Comparison of ENCODE assay signal across 27 cellular contexts in genomic region chr14:29804481-29804880, GRCh38.
DNase-seq lines count a peak whose midpoint lies in the region; ATAC-seq, FAIRE-seq and TF ChIP-seq lines count a peak whose summit lies in the region.
"Had no signal": no experiment of that assay in that cellular context is flagged by ENCODE, and none has a peak within 500 bp of the region (broad histone marks: within the 10 kb centered on the region; RNA-seq: fewer than 3 reads in every experiment).

No MANE protein-coding gene starts in this region.

- H3K4me3 ChIP-seq in GM23338: no peak overlapping the region
- no peak overlapping the region for H3K4me3 ChIP-seq in colonic mucosa
- H3K4me3 ChIP-seq: BLaER1, GM12878 had no signal

- DNase-seq in NCI-H146 (lab: John Stamatoyannopoulos, UW) (peak; percentile 11), NCI-H146 treated with DMSO at 0.1 percent for 48 hours (lab: John Stamatoyannopoulos, UW; ENCODE audit: unreplicated experiment) (no peak), COLO829 (ENCODE audit: low spot score) (peak; percentile 82), GM23338 (ENCODE audit: low spot score) (no peak), SK-MEL-5 (ENCODE audit: low read depth, low spot score) (peak; percentile 55), GM12891 (ENCODE audit: insufficient read length, low spot score) (no peak), DMS153 treated with DMSO at 0.1 percent for 48 hours (lab: John Stamatoyannopoulos, UW; ENCODE audit: unreplicated experiment) (no peak), colonic mucosa (no peak)
- DNase-seq: 8988T; ACHN; BE2C; C1 segment of cervical spinal cord; Caco-2; Calu3; CD4-positive, alpha-beta memory T cell; CD4-positive, CD25-positive, alpha-beta regulatory T cell; CD8-positive, alpha-beta memory T cell; DMS79; DND-41; EL; GDM1 had no signal

- no peaks in the 10 kb centered on the region for H3K27me3 Mint-ChIP-seq in GM23338 (ENCODE audit: insufficient read depth, low read depth, poor library complexity)
- H3K27me3 Mint-ChIP-seq: CD4-positive, alpha-beta memory T cell; CD4-positive, CD25-positive, alpha-beta regulatory T cell; CD8-positive, alpha-beta memory T cell had no signal

- peaks cover 28% of the 10 kb centered on the region for H3K4me1 Mint-ChIP-seq in GM23338
- H3K4me1 Mint-ChIP-seq: CD14-positive monocyte; CD4-positive, alpha-beta memory T cell; CD4-positive, CD25-positive, alpha-beta regulatory T cell; CD8-positive, alpha-beta memory T cell had no signal

- no peak for TF ChIP-seq CTCF in GM23338 (conservative IDR thresholded peaks at IDR 0.05; ENCODE audit: low read depth in 2 of 2)
- no peak for TF ChIP-seq CTCF in colonic mucosa (IDR thresholded peaks at IDR 0.05)

- H3K9me2 ChIP-seq in GM23338 (ENCODE audit: insufficient read depth): peaks cover 4% of the 10 kb centered on the region; the same call in 1 of the 2 replicates

- no peak overlapping the region for H3K9ac ChIP-seq in colonic mucosa (ENCODE audit: low read depth in 2 of 2, low read length in 2 of 2)
- H3K9ac ChIP-seq: BLaER1 had no signal

- no peak overlapping the region for H3K4me2 ChIP-seq in GM23338
- H3K4me2 ChIP-seq: BLaER1 had no signal

- H3K9me3 ChIP-seq in colonic mucosa: no peaks in the 10 kb centered on the region
- H3K9me3 ChIP-seq: BE2C, BLaER1, Caco-2 had no signal

- H3K27ac ChIP-seq in GM23338 (ENCODE audit: low read depth): no peak overlapping the region
- no peak overlapping the region for H3K27ac ChIP-seq in colonic mucosa
- H3K27ac ChIP-seq: BLaER1 had no signal

- H3K9me3 Mint-ChIP-seq in GM23338: no peaks in the 10 kb centered on the region

- no peak for TF ChIP-seq POLR2A in GM12891 (IDR thresholded peaks at IDR 0.05; ENCODE audit: low read depth, low read length)

- H3F3A ChIP-seq in GM23338 (replicated peaks; ENCODE audit: low read depth): no peaks in the 10 kb centered on the region

- H3K27ac Mint-ChIP-seq in GM23338: peak overlapping the region; percentile 6; the same call in 1 of the 2 replicates
- H3K27ac Mint-ChIP-seq: CD14-positive monocyte; CD4-positive, alpha-beta memory T cell; CD4-positive, CD25-positive, alpha-beta regulatory T cell; CD8-positive, alpha-beta memory T cell had no signal

- no peak for ATAC-seq in GM23338
- ATAC-seq: GM12878 had no signal

- H3K27me3 ChIP-seq in GM23338 (ENCODE audit: insufficient read depth): no peaks in the 10 kb centered on the region
- H3K27me3 ChIP-seq in colonic mucosa: no peaks in the 10 kb centered on the region
- H3K27me3 ChIP-seq: BE2C, BLaER1 had no signal

- no peaks in the 10 kb centered on the region for H4K20me1 ChIP-seq in GM23338 (replicated peaks; ENCODE audit: insufficient read depth)
- H4K20me1 ChIP-seq: BLaER1 had no signal

- H3K4me1 ChIP-seq in GM23338 (ENCODE audit: insufficient read depth) (peaks cover 46% of the 10 kb centered on the region), colonic mucosa (no peaks in the 10 kb centered on the region)
- H3K4me1 ChIP-seq: BE2C, BLaER1, Caco-2 had no signal

- intact Hi-C loops in colonic mucosa (cut with DNase I): no loop called here

- no peaks in the 10 kb centered on the region; the same call in 2 of the 3 replicates for H3K36me3 Mint-ChIP-seq in GM23338 (ENCODE audit: low read depth)
- H3K36me3 Mint-ChIP-seq: CD14-positive monocyte; CD4-positive, alpha-beta memory T cell; CD4-positive, CD25-positive, alpha-beta regulatory T cell; CD8-positive, alpha-beta memory T cell had no signal

- H3K36me3 ChIP-seq in GM23338 (ENCODE audit: insufficient read depth) (no peaks in the 10 kb centered on the region), colonic mucosa (no peaks in the 10 kb centered on the region)
- H3K36me3 ChIP-seq: BE2C, BLaER1 had no signal

- in situ Hi-C loops in SK-MEL-5 (cut with HindIII; ENCODE audit: low pct_unique_long_range_greater_than_20kb, low sequenced_read_pairs): no loop called here

- no peak overlapping the region for H2AFZ ChIP-seq in GM23338

- FAIRE-seq in GM12891 (lab: Jason Lieb, UNC): no peak
- FAIRE-seq: A204.1, D721Med, GM12878, GM19239 had no signal

- no peaks in the 10 kb centered on the region for H3K79me2 ChIP-seq in GM23338 (replicated peaks; ENCODE audit: insufficient read depth)

- H3K4me3 Mint-ChIP-seq in GM23338: no peak overlapping the region
- H3K4me3 Mint-ChIP-seq: CD14-positive monocyte; CD4-positive, alpha-beta memory T cell; CD4-positive, CD25-positive, alpha-beta regulatory T cell; CD8-positive, alpha-beta memory T cell had no signal

TF ChIP-seq in GM12891, 5 proteins besides CTCF, POLR2A, EP300 and RAD21:
- TF ChIP-seq POU2F2 (IDR thresholded peaks at IDR 0.05; ENCODE audit: low read depth, low read length): no peak
- no peak for TF ChIP-seq PAX5 (IDR thresholded peaks at IDR 0.05; ENCODE audit: insufficient read depth, low read length, severe bottlenecking)
- TF ChIP-seq POLR2AphosphoS5 (IDR thresholded peaks at IDR 0.05; ENCODE audit: low read depth, low read length): no peak
- TF ChIP-seq SPI1 (IDR thresholded peaks at IDR 0.05; ENCODE audit: low read depth, low read length): no peak
- TF ChIP-seq TAF1 (IDR thresholded peaks at IDR 0.05; ENCODE audit: low read depth, low read length): no peak
TF ChIP-seq in GM12891: peak in this region for 0.

Comparison
In these comparisons a context has a peak if more than half of its experiments do, and no peak if none do; other contexts are left out.
1. DNase-seq: peak in NCI-H146 (single experiment), COLO829 (single experiment) and SK-MEL-5 (single experiment); none in NCI-H146 treated with DMSO at 0.1 percent for 48 hours (single experiment), GM23338 (single experiment), GM12891 (single experiment), DMS153 treated with DMSO at 0.1 percent for 48 hours (single experiment) and colonic mucosa (single experiment).